ENCODE assay signal across 1 cellular context in genomic region chr6:16128759-16129622, GRCh38.
TF ChIP-seq lines count a peak whose summit lies in the region.

Gene MYLIP (plus strand): TSS chr6:16129086. CDS start chr6:16129323, 237 bp downstream.

TF ChIP-seq in K562, 482 proteins besides CTCF, POLR2A, EP300 and RAD21 (continued from another document and continues in another):
- TF ChIP-seq ZNF318 (IDR thresholded peaks at IDR 0.05; ENCODE audit: borderline replicate concordance in 1 of 2, low read depth in 1 of 2): no peak
- TF ChIP-seq HIVEP1 (CRISPR knock-in tag; IDR thresholded peaks at IDR 0.05): 0 out of 2 replicates have a peak, but pooled peaks have one; percentile 79
- TF ChIP-seq ELK3 (CRISPR knock-in tag; IDR thresholded peaks at IDR 0.05): no peak
- no peak for TF ChIP-seq HDAC2 (IDR thresholded peaks at IDR 0.05)
- no peak for TF ChIP-seq SMARCC2 (IDR thresholded peaks at IDR 0.05; ENCODE audit: low read depth)
- no peak for TF ChIP-seq PTRF (tag; IDR thresholded peaks at IDR 0.05)
- peak; percentile 81 for TF ChIP-seq CHD2 (IDR thresholded peaks at IDR 0.05; ENCODE audit: low read depth, low read length)
- peak; percentile 80 for TF ChIP-seq GABPB1 (CRISPR knock-in tag; IDR thresholded peaks at IDR 0.05)
- no peak for TF ChIP-seq HDAC8 (tag; IDR thresholded peaks at IDR 0.05)
- no peak for TF ChIP-seq MAFG (tag; conservative IDR thresholded peaks at IDR 0.05)
- TF ChIP-seq KLF13 (tag; IDR thresholded peaks at IDR 0.05; ENCODE audit: borderline replicate concordance, low read depth): peak; percentile 88
- peak; percentile 91; the same call in 1 of the 2 replicates for TF ChIP-seq RBM15 (IDR thresholded peaks at IDR 0.05; ENCODE audit: insufficient read depth, low read length)
- TF ChIP-seq SAP30 (IDR thresholded peaks at IDR 0.05; ENCODE audit: borderline replicate concordance, insufficient read depth, low read depth, low read length, poor library complexity, severe bottlenecking): peak; percentile 90
- peak; percentile 96 for TF ChIP-seq FOXP1 (CRISPR knock-in tag; IDR thresholded peaks at IDR 0.05)
- peak; percentile 44; the same call in 1 of the 2 replicates for TF ChIP-seq PBX2 (CRISPR knock-in tag; IDR thresholded peaks at IDR 0.05; ENCODE audit: low read depth)
- TF ChIP-seq PBX2 (tag; conservative IDR thresholded peaks at IDR 0.05; ENCODE audit: low read depth): no peak; the same call in 1 of the 2 replicates
- peak in 1 of 2 experiments; percentile 8; a peak in 1 of 4 replicates for TF ChIP-seq ETV6 (IDR thresholded peaks at IDR 0.05; ENCODE audit: borderline replicate concordance in 1 of 2, low read depth in 2 of 2, low read length in 1 of 2)
- TF ChIP-seq ETV6 (CRISPR knock-in tag; IDR thresholded peaks at IDR 0.05; ENCODE audit: borderline replicate concordance): no peak; the same call in 1 of the 2 replicates
- no peak; the same call in 1 of the 2 replicates for TF ChIP-seq SMARCE1 (IDR thresholded peaks at IDR 0.05)
- peak; percentile 80; the same call in 1 of the 2 replicates for TF ChIP-seq KAT7 (CRISPR knock-in tag; IDR thresholded peaks at IDR 0.05; ENCODE audit: borderline replicate concordance)
- TF ChIP-seq BRD4 (IDR thresholded peaks at IDR 0.05): peak; percentile 81; the same call in 1 of the 2 replicates
- 0 out of 4 replicates have a peak, but pooled peaks of 1 of the 2 experiments have one; percentile 47 for TF ChIP-seq TRIM24 (IDR thresholded peaks at IDR 0.05)
- peak; percentile 52 for TF ChIP-seq RREB1 (CRISPR knock-in tag; IDR thresholded peaks at IDR 0.05)
- peak; percentile 15 for TF ChIP-seq PRDM10 (IDR thresholded peaks at IDR 0.05; ENCODE audit: partially characterized antibody)
- no peak for TF ChIP-seq ZNF175 (CRISPR knock-in tag; IDR thresholded peaks at IDR 0.05; ENCODE audit: low read depth)
- TF ChIP-seq RCOR1 (IDR thresholded peaks at IDR 0.05; ENCODE audit: borderline replicate concordance in 1 of 2, low read depth in 2 of 2, low read length in 2 of 2): peak; percentile 13 to 87; a peak in 2 of 4 replicates
- TF ChIP-seq NFATC3 (IDR thresholded peaks at IDR 0.05): no peak
- peak; percentile 96 for TF ChIP-seq CC2D1A (IDR thresholded peaks at IDR 0.05)
- peak; percentile 71; the same call in 1 of the 2 replicates for TF ChIP-seq NFXL1 (CRISPR knock-in tag; IDR thresholded peaks at IDR 0.05)
- TF ChIP-seq RFX7 (CRISPR knock-in tag; IDR thresholded peaks at IDR 0.05): peak; percentile 56; the same call in 1 of the 2 replicates
- TF ChIP-seq ZNF280A (IDR thresholded peaks at IDR 0.05; ENCODE audit: low read depth, partially characterized antibody): no peak
